Comparison of ENCODE assay signal across 9 cellular contexts in genomic region chr17:81511550-81511799, GRCh38. TPM values are rescaled to one million over a fixed set of nuclear protein-coding genes. Genes with fewer than 3 reads are reported as not detected.
DNase-seq lines count a peak whose midpoint lies in the region; ATAC-seq and TF ChIP-seq lines count a peak whose summit lies in the region.
"Had no signal": no experiment of that assay in that cellular context is flagged by ENCODE, and none has a peak within 500 bp of the region (broad histone marks: within the 10 kb centered on the region; RNA-seq: fewer than 3 reads in every experiment).

No MANE protein-coding gene starts in this region.

- H3K9ac ChIP-seq in adipocyte (ENCODE audit: low read length) = peak overlapping the region; percentile 97

- no peaks in the 10 kb centered on the region for H3K9me3 ChIP-seq in adipocyte (ENCODE audit: control insufficient read depth, low read length)
- H3K9me3 ChIP-seq in left lung = no peaks in the 10 kb centered on the region
- H3K9me3 ChIP-seq in thoracic aorta = no peaks in the 10 kb centered on the region

- peaks cover 34% of the 10 kb centered on the region for H3K4me1 Mint-ChIP-seq in activated CD4-positive, alpha-beta T cell treated with anti-CD3 and anti-CD28 coated beads, Interleukin-2, amount 10 ng/mL, durations not matched to agents 7 days and 5 days

- intact Hi-C loops in left lung (cut with DNase I) = loop anchor here in 1 of 2 donors (5.0 kb wide), 1 partner anchor 114 kb away; the partner anchor contains the start of gene BAHCC1

- POLR2A ChIA-PET in activated CD4-positive, alpha-beta T cell treated with anti-CD3 and anti-CD28 coated beads, Interleukin-2, amount 10 ng/mL, durations not matched to agents 7 days and 5 days (lab: Charles Lee) = no interaction called here

- H3K4me1 ChIP-seq in adipocyte (ENCODE audit: control insufficient read depth, insufficient read depth, low read length) (peaks cover 41% of the 10 kb centered on the region), left lung (peaks cover 18 to 38% of the 10 kb centered on the region in 2 donors), thoracic aorta (ENCODE audit: control insufficient read depth in 1 of 2, low read depth in 2 of 2) (peaks cover 10 to 11% of the 10 kb centered on the region in 2 donors)

- H3K27me3 Mint-ChIP-seq in activated CD4-positive, alpha-beta T cell treated with anti-CD3 and anti-CD28 coated beads, Interleukin-2, amount 10 ng/mL, durations not matched to agents 7 days and 5 days = no peaks in the 10 kb centered on the region

- H3K36me3 Mint-ChIP-seq in activated CD4-positive, alpha-beta T cell treated with anti-CD3 and anti-CD28 coated beads, Interleukin-2, amount 10 ng/mL, durations not matched to agents 7 days and 5 days (ENCODE audit: low read depth) = peaks cover 50% of the 10 kb centered on the region

- no peak for TF ChIP-seq CTCF in left lung (IDR thresholded peaks at IDR 0.05)
- TF ChIP-seq CTCF in thoracic aorta (IDR thresholded peaks at IDR 0.05) = no peak

- H3K4me3 ChIP-seq in adipocyte (ENCODE audit: low read length) (peak overlapping the region; percentile 87), left lung (peak overlapping the region; percentile 86 to 91), thoracic aorta (peak overlapping the region; percentile 99)

- peak overlapping the region; percentile 84 for H3K4me3 Mint-ChIP-seq in activated CD4-positive, alpha-beta T cell treated with anti-CD3 and anti-CD28 coated beads, Interleukin-2, amount 10 ng/mL, durations not matched to agents 7 days and 5 days

- DNase-seq in activated CD4-positive, alpha-beta T cell treated with anti-CD3 and anti-CD28 coated beads, Interleukin-2, amount 10 ng/mL, durations not matched to agents 7 days and 5 days = no peak
- DNase-seq in activated CD4-positive, alpha-beta T cell treated with anti-CD3 and anti-CD28 coated beads, Interleukin-2, amount 50 U/mL, for 4 hours = no peak
- DNase-seq in adipocyte (ENCODE audit: low read depth) (no peak), left lung (no peak), thoracic aorta (ENCODE audit: low spot score) (no peak), NCI-H2107 (lab: John Stamatoyannopoulos, UW) (no peak), NCI-H2029 (lab: John Stamatoyannopoulos, UW) (no peak), NCI-H1930 (lab: John Stamatoyannopoulos, UW) (no peak)

- CTCF ChIA-PET in activated CD4-positive, alpha-beta T cell treated with anti-CD3 and anti-CD28 coated beads, Interleukin-2, amount 10 ng/mL, durations not matched to agents 7 days and 5 days (lab: Charles Lee) = interaction anchor here (1.5 kb wide), 1 partner anchor 113 kb away, joined by 4 read pairs; no protein-coding TSS in a partner anchor

- ATAC-seq in left lung (no peak), thoracic aorta (ENCODE audit: insufficient number of reproducible peaks, low FRiP score, low read depth) (no peak)

- H3K27ac ChIP-seq in left lung (peak overlapping the region; percentile 99 to 100), thoracic aorta (peak overlapping the region; percentile 90 to 93)

- H3K27ac Mint-ChIP-seq in activated CD4-positive, alpha-beta T cell treated with anti-CD3 and anti-CD28 coated beads, Interleukin-2, amount 10 ng/mL, durations not matched to agents 7 days and 5 days = peak overlapping the region; percentile 83

- H3K36me3 ChIP-seq in adipocyte (ENCODE audit: control insufficient read depth, insufficient read depth, low read length, severe bottlenecking) (peaks cover 33% of the 10 kb centered on the region), left lung (peaks cover 0 to 40% of the 10 kb centered on the region in 2 donors), thoracic aorta (peaks cover 39% of the 10 kb centered on the region)

- H3K27me3 ChIP-seq in adipocyte (replicated peaks; ENCODE audit: control insufficient read depth, insufficient read depth, low read length) = no peaks in the 10 kb centered on the region
- no peaks in the 10 kb centered on the region for H3K27me3 ChIP-seq in left lung
- no peaks in the 10 kb centered on the region for H3K27me3 ChIP-seq in thoracic aorta (replicated peaks; ENCODE audit: insufficient read depth)

- no peaks in the 10 kb centered on the region for H3K9me3 Mint-ChIP-seq in activated CD4-positive, alpha-beta T cell treated with anti-CD3 and anti-CD28 coated beads, Interleukin-2, amount 10 ng/mL, durations not matched to agents 7 days and 5 days

RNA-seq across cellular contexts. Expression of gene ACTG1, which starts 1.1 kb away (rescaled TPM):
- 1,000 to 10,000 TPM; 4,611 to 5,328 TPM for total RNA-seq in activated CD4-positive, alpha-beta T cell treated with anti-CD3 and anti-CD28 coated beads, Interleukin-2, amount 10 ng/mL, durations not matched to agents 7 days and 5 days
- total RNA-seq in left lung (1,000 to 10,000 TPM; 2,607 to 3,206 TPM), thoracic aorta (1,000 to 10,000 TPM; 4,421 to 4,935 TPM)

RNA-seq across cellular contexts. Expression of gene FSCN2, which starts 16.7 kb away (rescaled TPM):
- total RNA-seq in activated CD4-positive, alpha-beta T cell treated with anti-CD3 and anti-CD28 coated beads, Interleukin-2, amount 10 ng/mL, durations not matched to agents 7 days and 5 days = under 1 TPM; 0.22 to 0.33 TPM
- 1 to 10 TPM; 2.1 to 3.4 TPM for total RNA-seq in left lung
- total RNA-seq in thoracic aorta = 1 to 10 TPM; 4.2 to 9.2 TPM
- total RNA-seq: RPMI7951 had no signal

RNA-seq across cellular contexts. Expression of gene FAAP100, which starts 40.7 kb away (rescaled TPM):
- total RNA-seq in activated CD4-positive, alpha-beta T cell treated with anti-CD3 and anti-CD28 coated beads, Interleukin-2, amount 10 ng/mL, durations not matched to agents 7 days and 5 days = 10 to 100 TPM; 30.8 to 42.1 TPM
- total RNA-seq in left lung (10 to 100 TPM; 28.1 to 28.4 TPM), thoracic aorta (10 to 100 TPM; 43.2 to 57.9 TPM)
